ENCODE assay signal across 2 cellular contexts in the genomic region with DNA sequence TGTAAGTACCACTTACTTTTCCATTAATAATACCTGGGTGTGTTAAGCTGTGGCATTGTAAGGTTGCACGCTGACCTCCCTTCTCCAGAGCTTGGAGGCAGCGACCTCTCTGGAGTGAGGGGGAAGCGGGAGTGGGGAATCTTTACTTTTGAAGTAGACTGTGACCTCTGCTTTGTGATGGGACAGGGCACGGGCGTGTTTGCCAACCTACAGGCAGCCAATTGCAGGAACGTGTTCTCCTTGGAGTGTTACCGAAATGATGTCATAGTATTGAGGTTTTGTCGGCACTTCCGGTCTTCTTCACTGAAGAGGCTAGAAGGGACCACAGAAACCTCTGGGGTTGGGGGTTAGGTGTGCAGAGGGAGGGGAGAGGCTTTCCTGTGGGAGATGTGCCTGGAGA.
TF ChIP-seq lines count a peak whose summit lies in the region.

No MANE protein-coding gene starts in this region.

TF ChIP-seq in IMR-90, 13 proteins besides CTCF, POLR2A, EP300 and RAD21:
- no peak for TF ChIP-seq MXI1 (IDR thresholded peaks at IDR 0.05; ENCODE audit: borderline replicate concordance, low read depth, low read length)
- TF ChIP-seq BHLHE40 (IDR thresholded peaks at IDR 0.05; ENCODE audit: low read depth, low read length): 0 out of 2 replicates have a peak, but pooled peaks have one; percentile 9

TF ChIP-seq in HepG2, 621 proteins besides CTCF, POLR2A, EP300 and RAD21 (continues in another document):
- TF ChIP-seq, protein P1, sequence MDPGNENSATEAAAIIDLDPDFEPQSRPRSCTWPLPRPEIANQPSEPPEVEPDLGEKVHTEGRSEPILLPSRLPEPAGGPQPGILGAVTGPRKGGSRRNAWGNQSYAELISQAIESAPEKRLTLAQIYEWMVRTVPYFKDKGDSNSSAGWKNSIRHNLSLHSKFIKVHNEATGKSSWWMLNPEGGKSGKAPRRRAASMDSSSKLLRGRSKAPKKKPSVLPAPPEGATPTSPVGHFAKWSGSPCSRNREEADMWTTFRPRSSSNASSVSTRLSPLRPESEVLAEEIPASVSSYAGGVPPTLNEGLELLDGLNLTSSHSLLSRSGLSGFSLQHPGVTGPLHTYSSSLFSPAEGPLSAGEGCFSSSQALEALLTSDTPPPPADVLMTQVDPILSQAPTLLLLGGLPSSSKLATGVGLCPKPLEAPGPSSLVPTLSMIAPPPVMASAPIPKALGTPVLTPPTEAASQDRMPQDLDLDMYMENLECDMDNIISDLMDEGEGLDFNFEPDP (CRISPR knock-in tag; conservative IDR thresholded peaks at IDR 0.05): no peak
- TF ChIP-seq, protein P2, sequence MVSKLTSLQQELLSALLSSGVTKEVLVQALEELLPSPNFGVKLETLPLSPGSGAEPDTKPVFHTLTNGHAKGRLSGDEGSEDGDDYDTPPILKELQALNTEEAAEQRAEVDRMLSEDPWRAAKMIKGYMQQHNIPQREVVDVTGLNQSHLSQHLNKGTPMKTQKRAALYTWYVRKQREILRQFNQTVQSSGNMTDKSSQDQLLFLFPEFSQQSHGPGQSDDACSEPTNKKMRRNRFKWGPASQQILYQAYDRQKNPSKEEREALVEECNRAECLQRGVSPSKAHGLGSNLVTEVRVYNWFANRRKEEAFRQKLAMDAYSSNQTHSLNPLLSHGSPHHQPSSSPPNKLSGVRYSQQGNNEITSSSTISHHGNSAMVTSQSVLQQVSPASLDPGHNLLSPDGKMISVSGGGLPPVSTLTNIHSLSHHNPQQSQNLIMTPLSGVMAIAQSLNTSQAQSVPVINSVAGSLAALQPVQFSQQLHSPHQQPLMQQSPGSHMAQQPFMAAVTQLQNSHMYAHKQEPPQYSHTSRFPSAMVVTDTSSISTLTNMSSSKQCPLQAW (CRISPR knock-in tag; IDR thresholded peaks at IDR 0.05): no peak
- no peak for TF ChIP-seq GABPA (IDR thresholded peaks at IDR 0.05; ENCODE audit: low read depth, low read length)
- peak; percentile 62; the same call in 1 of the 2 replicates for TF ChIP-seq GABPA (CRISPR knock-in tag; IDR thresholded peaks at IDR 0.05; ENCODE audit: low read depth)
- TF ChIP-seq, protein P3, sequence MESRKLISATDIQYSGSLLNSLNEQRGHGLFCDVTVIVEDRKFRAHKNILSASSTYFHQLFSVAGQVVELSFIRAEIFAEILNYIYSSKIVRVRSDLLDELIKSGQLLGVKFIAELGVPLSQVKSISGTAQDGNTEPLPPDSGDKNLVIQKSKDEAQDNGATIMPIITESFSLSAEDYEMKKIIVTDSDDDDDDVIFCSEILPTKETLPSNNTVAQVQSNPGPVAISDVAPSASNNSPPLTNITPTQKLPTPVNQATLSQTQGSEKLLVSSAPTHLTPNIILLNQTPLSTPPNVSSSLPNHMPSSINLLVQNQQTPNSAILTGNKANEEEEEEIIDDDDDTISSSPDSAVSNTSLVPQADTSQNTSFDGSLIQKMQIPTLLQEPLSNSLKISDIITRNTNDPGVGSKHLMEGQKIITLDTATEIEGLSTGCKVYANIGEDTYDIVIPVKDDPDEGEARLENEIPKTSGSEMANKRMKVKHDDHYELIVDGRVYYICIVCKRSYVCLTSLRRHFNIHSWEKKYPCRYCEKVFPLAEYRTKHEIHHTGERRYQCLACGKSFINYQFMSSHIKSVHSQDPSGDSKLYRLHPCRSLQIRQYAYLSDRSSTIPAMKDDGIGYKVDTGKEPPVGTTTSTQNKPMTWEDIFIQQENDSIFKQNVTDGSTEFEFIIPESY (CRISPR knock-in tag; IDR thresholded peaks at IDR 0.05): 0 out of 2 replicates have a peak, but pooled peaks have one; percentile 56
- peak; percentile 63; the same call in 1 of the 2 replicates for TF ChIP-seq CREB1 (IDR thresholded peaks at IDR 0.05)
- no peak; the same call in 1 of the 2 replicates for TF ChIP-seq CREB1 (CRISPR knock-in tag; IDR thresholded peaks at IDR 0.05)
- no peak for TF ChIP-seq ZFAT (CRISPR knock-in tag; conservative IDR thresholded peaks at IDR 0.05)
- no peak for TF ChIP-seq RFX1 (IDR thresholded peaks at IDR 0.05)
- TF ChIP-seq ZNF607 (CRISPR knock-in tag; IDR thresholded peaks at IDR 0.05; ENCODE audit: borderline replicate concordance): no peak
- TF ChIP-seq NFIB (CRISPR knock-in tag; IDR thresholded peaks at IDR 0.05; ENCODE audit: borderline replicate concordance): no peak
- no peak for TF ChIP-seq TEAD3 (CRISPR knock-in tag; optimal IDR thresholded peaks at IDR 0.05; ENCODE audit: borderline replicate concordance)
- TF ChIP-seq ZNF746 (CRISPR knock-in tag; IDR thresholded peaks at IDR 0.05): no peak
- peak; percentile 16; the same call in 1 of the 2 replicates for TF ChIP-seq FOSL2 (CRISPR knock-in tag; IDR thresholded peaks at IDR 0.05)
- peak; percentile 18; the same call in 1 of the 2 replicates for TF ChIP-seq SMC3 (IDR thresholded peaks at IDR 0.05; ENCODE audit: low read length)
- TF ChIP-seq MXD1 (CRISPR knock-in tag; IDR thresholded peaks at IDR 0.05): no peak
- 0 out of 2 replicates have a peak, but pooled peaks have one; percentile 26 for TF ChIP-seq NFYB (CRISPR knock-in tag; IDR thresholded peaks at IDR 0.05)
- no peak for TF ChIP-seq FOXK1 (CRISPR knock-in tag; IDR thresholded peaks at IDR 0.05; ENCODE audit: borderline replicate concordance, low read depth)
- TF ChIP-seq SP4 (CRISPR knock-in tag; IDR thresholded peaks at IDR 0.05): no peak
- TF ChIP-seq, protein P4, sequence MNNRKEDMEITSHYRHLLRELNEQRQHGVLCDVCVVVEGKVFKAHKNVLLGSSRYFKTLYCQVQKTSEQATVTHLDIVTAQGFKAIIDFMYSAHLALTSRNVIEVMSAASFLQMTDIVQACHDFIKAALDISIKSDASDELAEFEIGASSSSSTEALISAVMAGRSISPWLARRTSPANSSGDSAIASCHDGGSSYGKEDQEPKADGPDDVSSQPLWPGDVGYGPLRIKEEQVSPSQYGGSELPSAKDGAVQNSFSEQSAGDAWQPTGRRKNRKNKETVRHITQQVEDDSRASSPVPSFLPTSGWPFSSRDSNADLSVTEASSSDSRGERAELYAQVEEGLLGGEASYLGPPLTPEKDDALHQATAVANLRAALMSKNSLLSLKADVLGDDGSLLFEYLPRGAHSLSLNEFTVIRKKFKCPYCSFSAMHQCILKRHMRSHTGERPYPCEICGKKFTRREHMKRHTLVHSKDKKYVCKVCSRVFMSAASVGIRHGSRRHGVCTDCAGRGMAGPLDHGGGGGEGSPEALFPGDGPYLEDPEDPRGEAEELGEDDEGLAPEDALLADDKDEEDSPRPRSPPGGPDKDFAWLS (CRISPR knock-in tag; IDR thresholded peaks at IDR 0.05; ENCODE audit: borderline replicate concordance): no peak
- no peak for TF ChIP-seq ZNF232 (CRISPR knock-in tag; IDR thresholded peaks at IDR 0.05; ENCODE audit: borderline replicate concordance)
- no peak for TF ChIP-seq ZNF549 (CRISPR knock-in tag; IDR thresholded peaks at IDR 0.05)
- TF ChIP-seq, protein P5, sequence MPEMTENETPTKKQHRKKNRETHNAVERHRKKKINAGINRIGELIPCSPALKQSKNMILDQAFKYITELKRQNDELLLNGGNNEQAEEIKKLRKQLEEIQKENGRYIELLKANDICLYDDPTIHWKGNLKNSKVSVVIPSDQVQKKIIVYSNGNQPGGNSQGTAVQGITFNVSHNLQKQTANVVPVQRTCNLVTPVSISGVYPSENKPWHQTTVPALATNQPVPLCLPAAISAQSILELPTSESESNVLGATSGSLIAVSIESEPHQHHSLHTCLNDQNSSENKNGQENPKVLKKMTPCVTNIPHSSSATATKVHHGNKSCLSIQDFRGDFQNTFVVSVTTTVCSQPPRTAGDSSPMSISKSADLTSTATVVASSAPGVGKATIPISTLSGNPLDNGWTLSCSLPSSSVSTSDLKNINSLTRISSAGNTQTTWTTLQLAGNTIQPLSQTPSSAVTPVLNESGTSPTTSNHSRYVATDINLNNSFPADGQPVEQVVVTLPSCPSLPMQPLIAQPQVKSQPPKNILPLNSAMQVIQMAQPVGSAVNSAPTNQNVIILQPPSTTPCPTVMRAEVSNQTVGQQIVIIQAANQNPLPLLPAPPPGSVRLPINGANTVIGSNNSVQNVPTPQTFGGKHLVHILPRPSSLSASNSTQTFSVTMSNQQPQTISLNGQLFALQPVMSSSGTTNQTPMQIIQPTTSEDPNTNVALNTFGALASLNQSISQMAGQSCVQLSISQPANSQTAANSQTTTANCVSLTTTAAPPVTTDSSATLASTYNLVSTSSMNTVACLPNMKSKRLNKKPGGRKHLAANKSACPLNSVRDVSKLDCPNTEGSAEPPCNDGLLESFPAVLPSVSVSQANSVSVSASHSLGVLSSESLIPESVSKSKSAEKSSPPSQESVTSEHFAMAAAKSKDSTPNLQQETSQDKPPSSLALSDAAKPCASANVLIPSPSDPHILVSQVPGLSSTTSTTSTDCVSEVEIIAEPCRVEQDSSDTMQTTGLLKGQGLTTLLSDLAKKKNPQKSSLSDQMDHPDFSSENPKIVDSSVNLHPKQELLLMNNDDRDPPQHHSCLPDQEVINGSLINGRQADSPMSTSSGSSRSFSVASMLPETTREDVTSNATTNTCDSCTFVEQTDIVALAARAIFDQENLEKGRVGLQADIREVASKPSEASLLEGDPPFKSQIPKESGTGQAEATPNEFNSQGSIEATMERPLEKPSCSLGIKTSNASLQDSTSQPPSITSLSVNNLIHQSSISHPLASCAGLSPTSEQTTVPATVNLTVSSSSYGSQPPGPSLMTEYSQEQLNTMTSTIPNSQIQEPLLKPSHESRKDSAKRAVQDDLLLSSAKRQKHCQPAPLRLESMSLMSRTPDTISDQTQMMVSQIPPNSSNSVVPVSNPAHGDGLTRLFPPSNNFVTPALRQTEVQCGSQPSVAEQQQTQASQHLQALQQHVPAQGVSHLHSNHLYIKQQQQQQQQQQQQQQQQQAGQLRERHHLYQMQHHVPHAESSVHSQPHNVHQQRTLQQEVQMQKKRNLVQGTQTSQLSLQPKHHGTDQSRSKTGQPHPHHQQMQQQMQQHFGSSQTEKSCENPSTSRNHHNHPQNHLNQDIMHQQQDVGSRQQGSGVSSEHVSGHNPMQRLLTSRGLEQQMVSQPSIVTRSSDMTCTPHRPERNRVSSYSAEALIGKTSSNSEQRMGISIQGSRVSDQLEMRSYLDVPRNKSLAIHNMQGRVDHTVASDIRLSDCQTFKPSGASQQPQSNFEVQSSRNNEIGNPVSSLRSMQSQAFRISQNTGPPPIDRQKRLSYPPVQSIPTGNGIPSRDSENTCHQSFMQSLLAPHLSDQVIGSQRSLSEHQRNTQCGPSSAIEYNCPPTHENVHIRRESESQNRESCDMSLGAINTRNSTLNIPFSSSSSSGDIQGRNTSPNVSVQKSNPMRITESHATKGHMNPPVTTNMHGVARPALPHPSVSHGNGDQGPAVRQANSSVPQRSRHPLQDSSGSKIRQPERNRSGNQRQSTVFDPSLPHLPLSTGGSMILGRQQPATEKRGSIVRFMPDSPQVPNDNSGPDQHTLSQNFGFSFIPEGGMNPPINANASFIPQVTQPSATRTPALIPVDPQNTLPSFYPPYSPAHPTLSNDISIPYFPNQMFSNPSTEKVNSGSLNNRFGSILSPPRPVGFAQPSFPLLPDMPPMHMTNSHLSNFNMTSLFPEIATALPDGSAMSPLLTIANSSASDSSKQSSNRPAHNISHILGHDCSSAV (CRISPR knock-in tag; IDR thresholded peaks at IDR 0.05; ENCODE audit: borderline replicate concordance): no peak
- no peak for TF ChIP-seq NR3C1 (CRISPR knock-in tag; IDR thresholded peaks at IDR 0.05)
- TF ChIP-seq PCBP2 (optimal IDR thresholded peaks at IDR 0.05; ENCODE audit: low read depth, low read length, poor library complexity, severe bottlenecking): no peak
- TF ChIP-seq CENPX (CRISPR knock-in tag; IDR thresholded peaks at IDR 0.05): no peak
- TF ChIP-seq DPF2 (CRISPR knock-in tag; IDR thresholded peaks at IDR 0.05; ENCODE audit: borderline replicate concordance, low read depth): no peak
- no peak for TF ChIP-seq ISX (CRISPR knock-in tag; conservative IDR thresholded peaks at IDR 0.05)
- no peak for TF ChIP-seq NFAT5 (CRISPR knock-in tag; IDR thresholded peaks at IDR 0.05)
- TF ChIP-seq NFKBIZ (CRISPR knock-in tag; IDR thresholded peaks at IDR 0.05): no peak
- TF ChIP-seq SIN3A (IDR thresholded peaks at IDR 0.05; ENCODE audit: borderline replicate concordance, low read depth, low read length): 0 out of 2 replicates have a peak, but pooled peaks have one; percentile 21
- TF ChIP-seq ZNF280B (CRISPR knock-in tag; IDR thresholded peaks at IDR 0.05; ENCODE audit: borderline replicate concordance): no peak
